ENCODE assay signal across 1 cellular context in genomic region chr17:29565643-29566472, GRCh38.
TF ChIP-seq lines count a peak whose summit lies in the region.

No MANE protein-coding gene starts in this region.

TF ChIP-seq in HepG2, 621 proteins besides CTCF, POLR2A, EP300 and RAD21 (continued from another document and continues in another):
- TF ChIP-seq PBX2 (CRISPR knock-in tag; IDR thresholded peaks at IDR 0.05): no peak
- TF ChIP-seq FOXM1 (CRISPR knock-in tag; IDR thresholded peaks at IDR 0.05): no peak
- TF ChIP-seq ZNF264 (CRISPR knock-in tag; IDR thresholded peaks at IDR 0.05): 0 out of 2 replicates have a peak, but pooled peaks have one; percentile 24
- TF ChIP-seq SMYD3 (CRISPR knock-in tag; IDR thresholded peaks at IDR 0.05): no peak
- TF ChIP-seq THAP9 (CRISPR knock-in tag; IDR thresholded peaks at IDR 0.05; ENCODE audit: borderline replicate concordance): peak; percentile 60; the same call in 1 of the 2 replicates
- TF ChIP-seq GTF2F1 (IDR thresholded peaks at IDR 0.05; ENCODE audit: low read length): no peak
- 0 out of 2 replicates have a peak, but pooled peaks have one; percentile 36 for TF ChIP-seq ZNF329 (CRISPR knock-in tag; IDR thresholded peaks at IDR 0.05; ENCODE audit: low read depth)
- peak; percentile 86; the same call in 1 of the 2 replicates for TF ChIP-seq UBTF (CRISPR knock-in tag; IDR thresholded peaks at IDR 0.05)
- TF ChIP-seq PRDM15 (CRISPR knock-in tag; IDR thresholded peaks at IDR 0.05): no peak
- TF ChIP-seq RELA (CRISPR knock-in tag; IDR thresholded peaks at IDR 0.05): no peak
- TF ChIP-seq ZNF766 (CRISPR knock-in tag; IDR thresholded peaks at IDR 0.05; ENCODE audit: borderline replicate concordance): no peak
- no peak for TF ChIP-seq PRDM10 (CRISPR knock-in tag; IDR thresholded peaks at IDR 0.05; ENCODE audit: low read depth)
- TF ChIP-seq CHD4 (IDR thresholded peaks at IDR 0.05; ENCODE audit: borderline replicate concordance, low read length): no peak
- TF ChIP-seq PBX3 (CRISPR knock-in tag; IDR thresholded peaks at IDR 0.05; ENCODE audit: borderline replicate concordance): no peak
- TF ChIP-seq ATF4 (CRISPR knock-in tag; IDR thresholded peaks at IDR 0.05): no peak
- TF ChIP-seq ZNF460 (CRISPR knock-in tag; IDR thresholded peaks at IDR 0.05; ENCODE audit: borderline replicate concordance): no peak
- TF ChIP-seq BORCS8-MEF2B (CRISPR knock-in tag; IDR thresholded peaks at IDR 0.05): no peak
- TF ChIP-seq KDM6A (CRISPR knock-in tag; IDR thresholded peaks at IDR 0.05; ENCODE audit: low read depth): no peak
- TF ChIP-seq AHR (CRISPR knock-in tag; IDR thresholded peaks at IDR 0.05): no peak
- TF ChIP-seq ZMYM4 (CRISPR knock-in tag; IDR thresholded peaks at IDR 0.05): 0 out of 2 replicates have a peak, but pooled peaks have one; percentile 11
- TF ChIP-seq ZSCAN9 (CRISPR knock-in tag; IDR thresholded peaks at IDR 0.05; ENCODE audit: borderline replicate concordance): no peak
- TF ChIP-seq RCOR2 (CRISPR knock-in tag; IDR thresholded peaks at IDR 0.05): 0 out of 2 replicates have a peak, but pooled peaks have one; percentile 44
- TF ChIP-seq ZNF547 (CRISPR knock-in tag; IDR thresholded peaks at IDR 0.05): no peak
- no peak for TF ChIP-seq EEA1 (CRISPR knock-in tag; IDR thresholded peaks at IDR 0.05; ENCODE audit: borderline replicate concordance)
- no peak for TF ChIP-seq ZNF354B (CRISPR knock-in tag; IDR thresholded peaks at IDR 0.05)
- TF ChIP-seq ZSCAN31 (CRISPR knock-in tag; IDR thresholded peaks at IDR 0.05; ENCODE audit: low read depth): peak; percentile 56; the same call in 1 of the 2 replicates
- peak; percentile 21; the same call in 1 of the 2 replicates for TF ChIP-seq ZBTB26 (CRISPR knock-in tag; IDR thresholded peaks at IDR 0.05; ENCODE audit: borderline replicate concordance)
- no peak for TF ChIP-seq FOXA3 (CRISPR knock-in tag; IDR thresholded peaks at IDR 0.05)
- no peak for TF ChIP-seq ZSCAN22 (CRISPR knock-in tag; IDR thresholded peaks at IDR 0.05)
- no peak for TF ChIP-seq ARNT (IDR thresholded peaks at IDR 0.05)
- TF ChIP-seq GFI1 (CRISPR knock-in tag; IDR thresholded peaks at IDR 0.05; ENCODE audit: borderline replicate concordance): no peak
- TF ChIP-seq ZNF614 (CRISPR knock-in tag; IDR thresholded peaks at IDR 0.05; ENCODE audit: borderline replicate concordance): no peak
- no peak for TF ChIP-seq ZNF550 (CRISPR knock-in tag; IDR thresholded peaks at IDR 0.05; ENCODE audit: borderline replicate concordance)
- TF ChIP-seq ZNF350 (CRISPR knock-in tag; IDR thresholded peaks at IDR 0.05; ENCODE audit: borderline replicate concordance, low read depth): peak; percentile 61
- TF ChIP-seq ZNF841 (CRISPR knock-in tag; IDR thresholded peaks at IDR 0.05; ENCODE audit: borderline replicate concordance): no peak
- TF ChIP-seq MTF2 (CRISPR knock-in tag; IDR thresholded peaks at IDR 0.05; ENCODE audit: borderline replicate concordance): peak; percentile 71; the same call in 1 of the 2 replicates
- no peak for TF ChIP-seq ELK4 (CRISPR knock-in tag; IDR thresholded peaks at IDR 0.05; ENCODE audit: borderline replicate concordance)
- TF ChIP-seq TRIM24 (CRISPR knock-in tag; IDR thresholded peaks at IDR 0.05): no peak
- no peak; the same call in 1 of the 2 replicates for TF ChIP-seq MXD3 (CRISPR knock-in tag; IDR thresholded peaks at IDR 0.05)
- TF ChIP-seq ZBTB1 (CRISPR knock-in tag; IDR thresholded peaks at IDR 0.05; ENCODE audit: borderline replicate concordance): no peak
